In the genomic region with DNA sequence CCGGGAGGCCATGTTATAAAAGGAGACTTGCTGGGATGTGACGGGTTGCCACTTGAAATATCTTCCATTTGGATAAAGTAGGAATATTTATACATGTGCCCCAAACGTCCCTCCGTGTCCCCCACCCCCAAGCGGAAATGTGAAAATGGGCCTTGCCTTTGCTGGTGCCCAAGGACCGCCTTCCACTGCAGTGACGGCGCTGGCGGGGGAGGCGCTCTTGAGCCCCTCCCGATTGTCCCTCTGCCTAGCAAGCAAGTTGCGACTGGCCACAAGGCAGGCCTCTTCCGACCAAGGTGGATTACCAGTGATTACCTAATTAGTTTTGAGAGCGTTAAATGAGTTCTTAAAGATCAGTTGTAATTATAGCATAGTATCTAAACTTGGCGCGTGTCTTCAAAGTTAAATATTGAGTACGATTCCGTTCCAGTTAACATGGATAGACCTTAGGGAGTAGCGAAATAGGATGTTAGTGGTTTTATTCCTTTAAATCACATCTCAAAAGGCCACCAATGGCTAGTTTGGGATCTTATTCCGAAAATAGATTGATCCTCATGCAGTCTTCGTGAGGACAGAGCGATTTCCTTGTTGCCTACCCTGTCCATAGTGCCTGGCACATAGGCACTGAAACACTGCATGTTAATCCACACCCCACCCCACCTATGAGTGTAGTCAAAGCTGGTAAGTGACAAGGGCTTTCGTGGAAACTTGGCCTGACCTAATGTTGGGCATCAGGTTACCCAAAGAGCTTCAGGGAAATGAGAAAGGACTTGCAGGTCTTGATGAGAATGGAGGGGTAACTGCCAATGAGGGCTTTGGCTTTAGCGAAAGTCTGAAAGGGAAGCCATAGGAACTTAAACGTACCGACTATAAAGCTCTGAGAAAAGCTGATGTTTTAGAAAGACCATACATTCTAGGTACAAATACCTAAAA, we compare ENCODE assay signal across 8 cellular contexts. TPM values are rescaled to one million over a fixed set of nuclear protein-coding genes. Genes with fewer than 3 reads are reported as not detected.
A peak's percentile ranks its signal among the peaks of the same experiment; 100 is the strongest.
DNase-seq lines count a peak whose midpoint lies in the region; ATAC-seq and TF ChIP-seq lines count a peak whose summit lies in the region.

No MANE protein-coding gene starts in this region.

- POLR2A ChIA-PET in GM10248 (lab: Yijun Ruan, JAX) = interaction anchor here (0.6 to 1.8 kb wide), 15 partner anchors 8 to 1215 kb away, joined by 3 to 10 read pairs (median 3); partner anchors contain the start of genes OGDH and PURB

- H3K36me3 ChIP-seq in adipocyte (ENCODE audit: control insufficient read depth, insufficient read depth, low read length, severe bottlenecking) (peaks cover 40% of the 10 kb centered on the region), ovary (no peaks in the 10 kb centered on the region), thymus (ENCODE audit: control insufficient read depth, insufficient read depth) (peaks cover 14% of the 10 kb centered on the region)

- peak; percentile 59 for TF ChIP-seq CTCF in GM10248 (IDR thresholded peaks at IDR 0.05; ENCODE audit: control extremely low read depth, extremely low read depth, low read depth, missing control alignments)
- TF ChIP-seq CTCF in ovary (IDR thresholded peaks at IDR 0.05) = peak in 1 of 3 donors; percentile 36

- H3K4me1 ChIP-seq in adipocyte (ENCODE audit: control insufficient read depth, insufficient read depth, low read length) (peaks cover 25% of the 10 kb centered on the region), ovary (ENCODE audit: insufficient read depth) (peaks cover 3% of the 10 kb centered on the region), thymus (ENCODE audit: control insufficient read depth, insufficient read depth, low read length) (peaks cover 6% of the 10 kb centered on the region)

- no peak for TF ChIP-seq EP300 in ovary (IDR thresholded peaks at IDR 0.05)

- peak; percentile 48 for ATAC-seq in HG02642 (IDR thresholded peaks at IDR 0.05; ENCODE audit: poor library complexity, unreplicated experiment)
- ATAC-seq in Right ventricle myocardium superior (ENCODE audit: poor library complexity) = peak; percentile 84

- CTCF ChIA-PET in GM10248 (lab: Yijun Ruan, JAX) = interaction anchor here (0.6 to 4.4 kb wide), 21 partner anchors 11 to 339 kb away, joined by 3 to 24 read pairs (median 3); partner anchors contain the start of genes OGDH and PURB

- DNase-seq in GM10248 (ENCODE audit: extremely low spot score) (peak; percentile 79), NCI-H1417 treated with DMSO at 0.1 percent for 48 hours (lab: John Stamatoyannopoulos, UW) (peak; percentile 13), SW480 (ENCODE audit: low spot score) (peak; percentile 92), adipocyte (ENCODE audit: low read depth) (peak; percentile 95), Right ventricle myocardium superior (peak; percentile 93), ovary (peak; percentile 80 to 88 (median 85))

- TF ChIP-seq POLR2A in ovary (IDR thresholded peaks at IDR 0.05) = peak; percentile 36

- peak overlapping the region; percentile 99 for H3K9ac ChIP-seq in adipocyte (ENCODE audit: low read length)

- intact Hi-C loops in Right ventricle myocardium superior (cut with DNase I) = loop anchor here (5.0 kb wide), 1 partner anchor 190 kb away; the partner anchor contains the start of gene OGDH
- intact Hi-C loops in ovary (cut with DNase I) = loop anchor here in 3 of 4 donors (2.0 to 5.0 kb wide), 4 partner anchors 35 to 50 kb away; partner anchors contain the start of genes H2AZ2 (in 1 of the 3) and ZMIZ2 (in 1 of the 3)

- H3K4me3 ChIP-seq in adipocyte (ENCODE audit: low read length) = peak overlapping the region; percentile 87
- peak overlapping the region; percentile 79 for H3K4me3 ChIP-seq in ovary
- H3K4me3 ChIP-seq in thymus (ENCODE audit: low read length) = peak overlapping the region; percentile 52

- WGBS in ovary, 3 donors = 1 to 3% (median 2%) methylated on average over 26 of the region's 26 CpGs
- 5% methylated on average over 26 of the region's 26 CpGs for WGBS in thymus

- H3K27me3 ChIP-seq in adipocyte (replicated peaks; ENCODE audit: control insufficient read depth, insufficient read depth, low read length) (no peaks in the 10 kb centered on the region), ovary (no peaks in the 10 kb centered on the region), thymus (ENCODE audit: control insufficient read depth, insufficient read depth) (no peaks in the 10 kb centered on the region)

- H3K27ac ChIP-seq in ovary (peak overlapping the region; percentile 93 to 95), thymus (ENCODE audit: low read depth) (peak overlapping the region; percentile 98)

- H3K9me3 ChIP-seq in adipocyte (ENCODE audit: control insufficient read depth, low read length) = no peaks in the 10 kb centered on the region
- no peaks in the 10 kb centered on the region for H3K9me3 ChIP-seq in ovary
- no peaks in the 10 kb centered on the region for H3K9me3 ChIP-seq in thymus (ENCODE audit: control insufficient read depth)

RNA-seq across cellular contexts. Expression of gene PPIA, which starts 1.1 kb away (rescaled TPM):
- 471 TPM for total RNA-seq in Right ventricle myocardium superior
- 1,000 to 10,000 TPM in 1 of 7 donors, 100 to 1,000 TPM in 6; 644 to 1,200 (median 790) TPM for total RNA-seq in ovary
- polyA plus RNA-seq in ovary = 1,000 to 10,000 TPM; 1,452 to 2,091 TPM
- 2,685 TPM for polyA plus RNA-seq in thymus

RNA-seq across cellular contexts. Expression of gene ZMIZ2, which starts 48.9 kb away (rescaled TPM):
- total RNA-seq in Right ventricle myocardium superior = 54.1 TPM
- 10 to 100 TPM; 20.0 to 85.5 (median 69.4) TPM for total RNA-seq in ovary
- polyA plus RNA-seq in ovary = 10 to 100 TPM; 12.7 to 36.8 TPM
- polyA plus RNA-seq in thymus = 74.1 TPM

RNA-seq across cellular contexts. Expression of gene H2AZ2, which starts 50.3 kb away (rescaled TPM):
- total RNA-seq in Right ventricle myocardium superior (257 TPM), ovary (100 to 1,000 TPM in 5 of 7 donors, 10 to 100 TPM in 2; 70.7 to 154 (median 123) TPM)
- polyA plus RNA-seq in ovary (100 to 1,000 TPM in 1 of 2 donors, 10 to 100 TPM in 1; 79.0 to 119 TPM), thymus (198 TPM)

Comparison
In these comparisons a context has a peak if more than half of its experiments do, and no peak if none do; other contexts are left out.
1. Peak in every context shown above with its lines: DNase-seq, ATAC-seq, H3K4me3 ChIP-seq and H3K27ac ChIP-seq.
2. DNase-seq: peak in every context shown above with its lines; median percentile 95 in adipocyte; 93 in Right ventricle myocardium superior; 92 in SW480; 85 in ovary; 79 in GM10248; 13 in NCI-H1417 treated with DMSO at 0.1 percent for 48 hours.